17 cellular contexts compared by ENCODE assay signal in the genomic region with DNA sequence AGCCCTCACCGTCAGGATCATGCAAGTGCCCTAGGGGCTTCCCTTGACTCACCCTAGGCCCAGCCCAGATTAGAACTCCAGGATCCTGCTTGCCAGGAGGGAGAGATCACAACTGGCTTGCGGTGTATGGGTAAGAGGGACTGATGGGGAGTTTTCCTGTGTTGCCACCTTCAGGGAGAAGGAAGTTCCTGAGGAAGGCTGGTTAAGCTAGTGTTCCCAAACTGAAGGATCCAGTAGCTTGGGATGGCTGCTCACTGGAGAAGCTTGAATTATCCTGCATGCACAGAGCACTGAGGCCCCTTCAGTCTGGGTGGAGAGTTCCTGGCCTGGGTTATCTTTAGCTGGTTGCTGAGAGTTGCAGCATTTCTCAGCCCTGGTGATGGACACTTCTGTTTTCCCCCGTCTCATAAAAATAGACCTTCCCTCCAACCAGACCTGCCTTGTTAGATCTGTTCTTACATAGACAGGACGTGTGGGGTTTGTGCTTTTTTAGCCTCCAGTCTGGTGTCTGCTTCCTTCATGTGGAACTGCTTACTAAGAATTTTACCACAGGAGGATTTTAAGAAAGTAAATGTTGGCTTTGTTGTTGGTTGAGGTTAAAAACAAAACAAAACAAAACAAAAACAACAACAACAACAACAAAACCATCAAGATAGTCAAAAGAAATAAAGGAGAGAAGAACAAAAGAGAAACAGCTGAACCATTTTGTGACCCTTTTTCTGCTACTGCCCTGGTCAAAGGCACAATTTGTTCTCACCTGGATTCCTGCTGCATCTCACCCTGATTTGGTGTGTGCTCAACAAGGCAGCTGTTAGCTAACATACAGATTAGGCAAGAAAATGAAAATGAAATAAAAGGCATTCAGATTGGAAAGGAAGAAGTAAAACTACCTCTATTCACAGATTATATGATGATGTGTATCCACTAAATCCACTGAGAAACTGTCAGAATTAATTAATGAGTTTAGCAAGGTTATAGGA. TPM values are rescaled to one million over a fixed set of nuclear protein-coding genes. Genes with fewer than 3 reads are reported as not detected.
A peak's percentile ranks its signal among the peaks of the same experiment; 100 is the strongest.
DNase-seq lines count a peak whose midpoint lies in the region; ATAC-seq, FAIRE-seq and TF ChIP-seq lines count a peak whose summit lies in the region.
"Had no signal": no experiment of that assay in that cellular context is flagged by ENCODE, and none has a peak within 500 bp of the region (broad histone marks: within the 10 kb centered on the region; RNA-seq: fewer than 3 reads in every experiment).

No MANE protein-coding gene starts in this region.

- CTCF ChIA-PET in activated CD8-positive, alpha-beta memory T cell treated with anti-CD3 and anti-CD28 coated beads, Interleukin-2, amount 10 ng/mL, durations not matched to agents 7 days and 5 days (lab: Charles Lee), result interaction anchor here (1.1 to 3.1 kb wide), 2 partner anchors 31 to 70 kb away, joined by 3 to 14 read pairs; no protein-coding TSS in a partner anchor

- in situ Hi-C loops in KBM-7 (cut with MboI; ENCODE audit: low pct_unique_long_range_greater_than_20kb, low sequenced_read_pairs), result no loop called here

- DNase-seq in activated CD8-positive, alpha-beta memory T cell treated with anti-CD3 and anti-CD28 coated beads, Interleukin-2, amount 10 ng/mL, durations not matched to agents 7 days and 5 days, result no peak
- no peak for DNase-seq in activated CD8-positive, alpha-beta memory T cell treated with anti-CD3 and anti-CD28 coated beads, Interleukin-2, amount 50 U/mL, for 48 hours
- DNase-seq in KBM-7 (peak; percentile 75), UCSD-AML1 (lab: John Stamatoyannopoulos, UW; ENCODE audit: unreplicated experiment) (peak; percentile 65), pons (ENCODE audit: low spot score) (peak; percentile 85), H54 (ENCODE audit: insufficient read length, low spot score) (no peak), glomerular visceral epithelial cell (ENCODE audit: extremely low spot score) (no peak), NCI-H2029 treated with DMSO at 0.1 percent for 48 hours (lab: John Stamatoyannopoulos, UW) (no peak)
- DNase-seq: aorta; DMS53; effector CD8-positive, alpha-beta T cell; NCI-H1417; NCI-H774; spleen had no signal

- H3K27ac Mint-ChIP-seq in activated CD8-positive, alpha-beta memory T cell treated with anti-CD3 and anti-CD28 coated beads, Interleukin-2, amount 10 ng/mL, durations not matched to agents 7 days and 5 days, result peak overlapping the region; percentile 35
- H3K27ac Mint-ChIP-seq: type B pancreatic cell had no signal

- H3K27me3 Mint-ChIP-seq in activated CD8-positive, alpha-beta memory T cell treated with anti-CD3 and anti-CD28 coated beads, Interleukin-2, amount 10 ng/mL, durations not matched to agents 7 days and 5 days, result peaks cover 54% of the 10 kb centered on the region

- FAIRE-seq in H54 (lab: Jason Lieb, UNC), result no peak

- H3K9me3 Mint-ChIP-seq in activated CD8-positive, alpha-beta memory T cell treated with anti-CD3 and anti-CD28 coated beads, Interleukin-2, amount 10 ng/mL, durations not matched to agents 7 days and 5 days (ENCODE audit: low read depth), result no peaks in the 10 kb centered on the region
- H3K9me3 Mint-ChIP-seq: type B pancreatic cell had no signal

- H3K36me3 Mint-ChIP-seq in activated CD8-positive, alpha-beta memory T cell treated with anti-CD3 and anti-CD28 coated beads, Interleukin-2, amount 10 ng/mL, durations not matched to agents 7 days and 5 days, result no peaks in the 10 kb centered on the region
- H3K36me3 Mint-ChIP-seq: type B pancreatic cell had no signal

- peaks cover 45% of the 10 kb centered on the region for H3K4me1 Mint-ChIP-seq in activated CD8-positive, alpha-beta memory T cell treated with anti-CD3 and anti-CD28 coated beads, Interleukin-2, amount 10 ng/mL, durations not matched to agents 7 days and 5 days

- TF ChIP-seq POLR2A in H54 (IDR thresholded peaks at IDR 0.05; ENCODE audit: low read depth, low read length), result no peak

- peak; percentile 73 for ATAC-seq in activated CD8-positive, alpha-beta memory T cell treated with anti-CD3 and anti-CD28 coated beads, Interleukin-2, amount 10 ng/mL, durations not matched to agents 7 days and 5 days
- ATAC-seq: gastroesophageal sphincter had no signal

- H3K4me3 Mint-ChIP-seq in activated CD8-positive, alpha-beta memory T cell treated with anti-CD3 and anti-CD28 coated beads, Interleukin-2, amount 10 ng/mL, durations not matched to agents 7 days and 5 days, result no peak overlapping the region
- H3K4me3 Mint-ChIP-seq: type B pancreatic cell had no signal

RNA-seq across cellular contexts. Expression of a gene that starts 28.4 kb away (rescaled TPM):
- total RNA-seq in activated CD8-positive, alpha-beta memory T cell treated with anti-CD3 and anti-CD28 coated beads, Interleukin-2, amount 10 ng/mL, durations not matched to agents 7 days and 5 days, result 1 to 10 TPM in 1 of 2 experiments, under 1 TPM in 1; 0.06 to 1.0 TPM
- total RNA-seq: A673 had no signal

RNA-seq across cellular contexts. Expression of a gene that starts 59.0 kb away (rescaled TPM):
- 1 to 10 TPM in 1 of 2 experiments, under 1 TPM in 1; 0.41 to 3.7 TPM for total RNA-seq in activated CD8-positive, alpha-beta memory T cell treated with anti-CD3 and anti-CD28 coated beads, Interleukin-2, amount 10 ng/mL, durations not matched to agents 7 days and 5 days
- total RNA-seq: A673 had no signal

Comparison
In these comparisons a context has a peak if more than half of its experiments do, and no peak if none do; other contexts are left out.
1. DNase-seq: peak in KBM-7 (single experiment), UCSD-AML1 (single experiment) and pons (single experiment); none in activated CD8-positive, alpha-beta memory T cell treated with anti-CD3 and anti-CD28 coated beads, Interleukin-2, amount 10 ng/mL, durations not matched to agents 7 days and 5 days (single experiment), activated CD8-positive, alpha-beta memory T cell treated with anti-CD3 and anti-CD28 coated beads, Interleukin-2, amount 50 U/mL, for 48 hours (single experiment), H54 (single experiment), glomerular visceral epithelial cell (single experiment) and NCI-H2029 treated with DMSO at 0.1 percent for 48 hours (single experiment).